In the genomic region with DNA sequence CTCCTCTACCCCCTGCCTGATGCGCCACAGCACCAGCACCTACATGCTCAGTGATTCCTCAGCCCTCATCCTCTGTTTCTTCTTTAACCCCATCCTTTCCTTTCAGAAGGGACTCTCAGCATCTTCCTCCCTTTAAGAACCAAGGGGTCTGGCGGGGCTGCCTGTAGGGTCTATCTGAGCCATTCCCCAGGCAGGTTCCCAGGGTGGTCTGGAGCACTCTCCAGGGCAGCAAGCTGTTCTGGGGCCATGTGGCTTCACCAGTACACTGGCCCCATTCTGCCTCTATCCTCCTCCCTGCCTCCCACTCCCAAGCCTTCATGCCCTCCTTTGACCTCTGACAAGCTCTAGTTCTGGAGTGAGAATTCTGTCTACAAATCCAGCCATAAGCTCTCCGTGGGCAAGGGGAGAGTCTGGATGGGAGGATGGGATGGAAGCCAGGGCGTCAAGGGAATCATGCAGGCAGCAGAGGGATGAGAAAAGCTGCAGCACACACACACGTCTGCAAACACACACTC, we compare ENCODE assay signal across 14 cellular contexts. TPM values are rescaled to one million over a fixed set of nuclear protein-coding genes. Genes with fewer than 3 reads are reported as not detected.
DNase-seq lines count a peak whose midpoint lies in the region; TF ChIP-seq lines count a peak whose summit lies in the region.
"Had no signal": no experiment of that assay in that cellular context is flagged by ENCODE, and none has a peak within 500 bp of the region (broad histone marks: within the 10 kb centered on the region; RNA-seq: fewer than 3 reads in every experiment).

No MANE protein-coding gene starts in this region.

- H3K27ac Mint-ChIP-seq in H9: no peak overlapping the region
- H3K27ac Mint-ChIP-seq: CD14-positive monocyte; CD8-positive, alpha-beta T cell; IgD-negative memory B cell had no signal

- no peak overlapping the region; the same call in 1 of the 2 replicates for H3K14ac ChIP-seq in H9 (ENCODE audit: insufficient read depth, low read length)

- POLR2A ChIA-PET in HEK293T (lab: Yijun Ruan, JAX): no interaction called here

- no peak overlapping the region for H2BK12ac ChIP-seq in H9 (ENCODE audit: insufficient read length, low read depth, low read length)

- H2BK15ac ChIP-seq in H9 (ENCODE audit: low read depth, low read length): no peak overlapping the region

- no peak overlapping the region for H3K4me3 ChIP-seq in smooth muscle cell
- H3K4me3 ChIP-seq in tibial nerve: no peak overlapping the region
- H3K4me3 ChIP-seq: A549 had no signal

- H3K9ac ChIP-seq in H9 (ENCODE audit: extremely low read depth, insufficient read length, low read length) (no peak overlapping the region), smooth muscle cell (ENCODE audit: low read depth) (no peak overlapping the region)

- H4K20me1 ChIP-seq in H9 (ENCODE audit: control insufficient read depth, insufficient read depth, insufficient read length): no peaks in the 10 kb centered on the region
- no peaks in the 10 kb centered on the region for H4K20me1 ChIP-seq in smooth muscle cell (ENCODE audit: low read depth)

- H3K9me3 ChIP-seq in H9 (ENCODE audit: control insufficient read depth, low read depth, low read length) (no peaks in the 10 kb centered on the region), smooth muscle cell (replicated peaks; ENCODE audit: low read depth) (no peaks in the 10 kb centered on the region), tibial nerve (no peaks in the 10 kb centered on the region)
- H3K9me3 ChIP-seq: A549 had no signal

- no peaks in the 10 kb centered on the region for H3K27me3 ChIP-seq in H9 (ENCODE audit: insufficient read depth, low read length)
- no peaks in the 10 kb centered on the region for H3K27me3 ChIP-seq in smooth muscle cell (ENCODE audit: low read depth)
- no peaks in the 10 kb centered on the region for H3K27me3 ChIP-seq in tibial nerve

- no peaks in the 10 kb centered on the region for H3K36me3 ChIP-seq in smooth muscle cell (ENCODE audit: low read depth)
- peaks cover 0 to 8% (median 0%) of the 10 kb centered on the region in 3 donors for H3K36me3 ChIP-seq in tibial nerve

- DNase-seq in H9 (no peak), HEK293T (ENCODE audit: extremely low spot score) (peak; percentile 5), ecto neural progenitor cell (ENCODE audit: low spot score) (peak; percentile 28), smooth muscle cell (lab: John Stamatoyannopoulos, UW; ENCODE audit: unreplicated experiment) (no peak), NOMO-1 (lab: John Stamatoyannopoulos, UW; ENCODE audit: unreplicated experiment in 2 of 2) (no peak), tibial nerve (ENCODE audit: low spot score in 2 of 2) (no peak), NCI-H2171 treated with DMSO at 0.1 percent for 48 hours (lab: John Stamatoyannopoulos, UW) (no peak)
- DNase-seq: CD8-positive, alpha-beta T cell; COR-L47; DND-41; GF-D8 had no signal

- WGBS in H9 (ENCODE audit: extremely low coverage, insufficient read length, low lambda C conversion rate): no CpG with 5 or more reads among the region's 5 CpGs
- WGBS in smooth muscle cell (ENCODE audit: low lambda C conversion rate): 52% methylated on average over 5 of the region's 5 CpGs
- 68 to 76% methylated on average over 5 of the region's 5 CpGs for WGBS in tibial nerve, 2 donors

- H3T11ph ChIP-seq in H9 (ENCODE audit: low read length): no peak overlapping the region

- no peak overlapping the region for H2AK5ac ChIP-seq in H9 (ENCODE audit: insufficient read length, low read length)

- H3K4me2 ChIP-seq in H9 (ENCODE audit: insufficient read depth, insufficient read length, low read length) (no peak overlapping the region), smooth muscle cell (peak overlapping the region; percentile 11)
- H3K4me2 ChIP-seq: A549 had no signal

- H3K4me1 ChIP-seq in H9 (ENCODE audit: insufficient read depth, low read length) (peaks cover 5% of the 10 kb centered on the region; the same call in 1 of the 2 replicates), smooth muscle cell (ENCODE audit: low read depth) (no peaks in the 10 kb centered on the region), tibial nerve (no peaks in the 10 kb centered on the region)
- H3K4me1 ChIP-seq: A549 had no signal

- no peak overlapping the region for H3K18ac ChIP-seq in H9 (ENCODE audit: insufficient read length, low read depth, low read length)

- no peaks in the 10 kb centered on the region for H3K23me2 ChIP-seq in H9 (ENCODE audit: insufficient read length, low read depth, low read length, poor library complexity, severe bottlenecking)

- H3K56ac ChIP-seq in H9 (ENCODE audit: insufficient read length, low read depth, low read length): peak overlapping the region; percentile 70

- no peaks in the 10 kb centered on the region for H3K36me3 Mint-ChIP-seq in H9 (ENCODE audit: insufficient read depth in 1 of 3, low read depth in 3 of 3)
- H3K36me3 Mint-ChIP-seq: CD8-positive, alpha-beta T cell; IgD-negative memory B cell had no signal

- H2BK5ac ChIP-seq in H9 (ENCODE audit: insufficient read length, low read length): no peak overlapping the region

- H3K79me2 ChIP-seq in H9 (ENCODE audit: insufficient read depth, low read length): no peaks in the 10 kb centered on the region
- no peaks in the 10 kb centered on the region for H3K79me2 ChIP-seq in smooth muscle cell (ENCODE audit: low read depth)

- H4K8ac ChIP-seq in H9 (replicated peaks; ENCODE audit: insufficient read length, low read depth, low read length): no peak overlapping the region

- CTCF ChIA-PET in HEK293T (lab: Yijun Ruan, JAX): interaction anchor here (1.2 kb wide), 1 partner anchor 24 kb away, joined by 4 read pairs; no protein-coding TSS in a partner anchor

- H3K4me1 Mint-ChIP-seq in H9: 0 out of 4 replicates have a peak, but pooled peaks cover 0 to 4% of the 10 kb centered on the region in 2 experiments

- H3K27ac ChIP-seq in H9 (ENCODE audit: insufficient read length, low read depth, low read length) (no peak overlapping the region), smooth muscle cell (ENCODE audit: low read depth) (peak overlapping the region; percentile 41), tibial nerve (no peak overlapping the region)
- H3K27ac ChIP-seq: A549 had no signal

- H3F3A ChIP-seq in smooth muscle cell (ENCODE audit: low read depth): no peaks in the 10 kb centered on the region

- no peak overlapping the region for H3K23ac ChIP-seq in H9 (ENCODE audit: insufficient read length, low read depth, low read length)

- TF ChIP-seq EP300 in tibial nerve (IDR thresholded peaks at IDR 0.05): no peak

- no peak overlapping the region for H2AFZ ChIP-seq in H9 (ENCODE audit: low read length)
- H2AFZ ChIP-seq in smooth muscle cell (ENCODE audit: low read depth): no peak overlapping the region

- no peak for TF ChIP-seq CTCF in H9 (conservative IDR thresholded peaks at IDR 0.05)
- no peak for TF ChIP-seq CTCF in smooth muscle cell (IDR thresholded peaks at IDR 0.05; ENCODE audit: borderline replicate concordance, insufficient read depth, poor library complexity, severe bottlenecking)
- no peak for TF ChIP-seq CTCF in tibial nerve (IDR thresholded peaks at IDR 0.05)

- no peak overlapping the region for H3K4me3 Mint-ChIP-seq in H9
- H3K4me3 Mint-ChIP-seq: CD14-positive monocyte; CD8-positive, alpha-beta T cell; IgD-negative memory B cell had no signal

- TF ChIP-seq POLR2A in tibial nerve (IDR thresholded peaks at IDR 0.05): no peak

- peak overlapping the region; percentile 2 for H4K91ac ChIP-seq in H9 (ENCODE audit: insufficient read length, low read depth, low read length)

- H3K27me3 Mint-ChIP-seq in H9 (ENCODE audit: low read depth): peaks cover 17% of the 10 kb centered on the region

- no peak overlapping the region for H2BK120ac ChIP-seq in H9 (ENCODE audit: low read depth, low read length, poor library complexity, severe bottlenecking)

- no peak overlapping the region for H3K4ac ChIP-seq in H9 (ENCODE audit: low read depth, low read length)

- no peak overlapping the region for H2BK20ac ChIP-seq in H9 (ENCODE audit: low read depth, low read length, poor library complexity, severe bottlenecking)

- no peaks in the 10 kb centered on the region for H3K9me3 Mint-ChIP-seq in H9
- H3K9me3 Mint-ChIP-seq: CD14-positive monocyte; CD8-positive, alpha-beta T cell; IgD-negative memory B cell had no signal

- no peaks in the 10 kb centered on the region for H3K79me1 ChIP-seq in H9 (ENCODE audit: insufficient read depth, low read depth, low read length, poor library complexity, severe bottlenecking)

- H4K5ac ChIP-seq in H9 (ENCODE audit: insufficient read length, low read depth, low read length): no peak overlapping the region

TF ChIP-seq in HEK293T, 16 proteins besides CTCF, POLR2A, EP300 and RAD21:
- no peak for TF ChIP-seq FOXM1 (IDR thresholded peaks at IDR 0.05; ENCODE audit: borderline replicate concordance)
- TF ChIP-seq ELF4 (IDR thresholded peaks at IDR 0.05): no peak
- TF ChIP-seq NFRKB (IDR thresholded peaks at IDR 0.05): no peak
- TF ChIP-seq L3MBTL2 (conservative IDR thresholded peaks at IDR 0.05): no peak
- TF ChIP-seq, protein P1, sequence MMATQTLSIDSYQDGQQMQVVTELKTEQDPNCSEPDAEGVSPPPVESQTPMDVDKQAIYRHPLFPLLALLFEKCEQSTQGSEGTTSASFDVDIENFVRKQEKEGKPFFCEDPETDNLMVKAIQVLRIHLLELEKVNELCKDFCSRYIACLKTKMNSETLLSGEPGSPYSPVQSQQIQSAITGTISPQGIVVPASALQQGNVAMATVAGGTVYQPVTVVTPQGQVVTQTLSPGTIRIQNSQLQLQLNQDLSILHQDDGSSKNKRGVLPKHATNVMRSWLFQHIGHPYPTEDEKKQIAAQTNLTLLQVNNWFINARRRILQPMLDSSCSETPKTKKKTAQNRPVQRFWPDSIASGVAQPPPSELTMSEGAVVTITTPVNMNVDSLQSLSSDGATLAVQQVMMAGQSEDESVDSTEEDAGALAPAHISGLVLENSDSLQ (IDR thresholded peaks at IDR 0.05): no peak
- no peak for TF ChIP-seq SUZ12 (IDR thresholded peaks at IDR 0.05)
- TF ChIP-seq FOXA1 (IDR thresholded peaks at IDR 0.05): no peak
- no peak for TF ChIP-seq HDGF (IDR thresholded peaks at IDR 0.05; ENCODE audit: borderline replicate concordance)

RNA-seq across cellular contexts. Expression of a gene that starts 10.4 kb away (rescaled TPM):
- total RNA-seq in H9 (2021): 2.1 and 2.2 TPM in 2 replicates
- total RNA-seq in smooth muscle cell: 0.45 and 5.8 TPM in 2 replicates
- polyA plus RNA-seq in smooth muscle cell: 11.5 and 12.1 TPM in 2 replicates
- total RNA-seq in tibial nerve: 1 to 10 TPM; 2.2 to 9.0 (median 3.4) TPM
- total RNA-seq: CD8-positive, alpha-beta T cell had no signal

Comparison
In these comparisons a context has a peak if more than half of its experiments do, and no peak if none do; other contexts are left out.
1. DNase-seq: peak in HEK293T (single experiment) and ecto neural progenitor cell (single experiment); none in H9 (single experiment), smooth muscle cell (single experiment), NOMO-1 (0 of 2), tibial nerve (0 of 2) and NCI-H2171 treated with DMSO at 0.1 percent for 48 hours (single experiment).